Comparison of ENCODE assay signal across 24 cellular contexts in the genomic region with DNA sequence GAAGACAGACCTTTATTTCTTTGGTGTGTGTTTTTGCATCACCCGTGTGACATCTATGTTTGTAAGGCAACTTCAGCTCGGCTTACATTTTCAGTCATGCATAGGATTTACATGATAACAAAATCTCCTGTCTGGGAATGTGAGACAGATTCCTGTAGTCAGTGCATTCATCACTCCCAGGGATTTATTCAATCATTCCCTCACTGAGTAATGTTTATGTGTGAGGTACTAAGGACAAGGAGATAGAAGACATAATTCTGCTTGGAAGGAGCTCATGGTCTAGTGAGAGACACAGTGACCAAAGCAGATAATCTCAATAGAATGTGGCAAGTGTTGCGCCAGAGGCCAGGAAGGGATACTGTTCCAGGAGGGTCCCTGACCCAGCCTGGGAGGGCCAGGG. TPM values are rescaled to one million over a fixed set of nuclear protein-coding genes. Genes with fewer than 3 reads are reported as not detected.
"Had no signal": no experiment of that assay in that cellular context is flagged by ENCODE, and none has a peak within 500 bp of the region (broad histone marks: within the 10 kb centered on the region; RNA-seq: fewer than 3 reads in every experiment).

No MANE protein-coding gene starts in this region.

- H3K4me3 ChIP-seq: cardiac muscle cell, heart left ventricle, left lung, lung, neural progenitor cell, thoracic aorta, upper lobe of right lung had no signal

- FAIRE-seq: kidney had no signal

- DNase-seq: activated B cell treated with CpG ODN at 0.5 μM for 24 hours; activated CD4-positive, alpha-beta T cell treated with anti-CD3 and anti-CD28 coated beads for 4 hours; activated CD4-positive, alpha-beta T cell treated with anti-CD3 and anti-CD28 coated beads, Interleukin-2, amount 50 U/mL, for 48 hours; activated CD8-positive, alpha-beta memory T cell treated with anti-CD3 and anti-CD28 coated beads, Interleukin-2, amount 50 U/mL, for 48 hours; activated naive CD4-positive, alpha-beta T cell treated with Interleukin-2 at 50 U/mL for 16 hours; activated naive CD8-positive, alpha-beta T cell treated with anti-CD3 and anti-CD28 coated beads for 36 hours; activated T-cell treated with anti-CD3 and anti-CD28 coated beads, Interleukin-2, amount 50 U/mL, for 4 hours; amygdala; cortex of kidney; heart left ventricle; kidney; left lung; naive thymus-derived CD8-positive, alpha-beta T cell; posterior cingulate gyrus; stimulated activated CD4-positive, alpha-beta T cell treated with anti-CD3 and anti-CD28 coated beads, Interleukin-4, amount 100 ng/mL, for 24 hours; stimulated activated naive CD4-positive, alpha-beta T cell treated with Interleukin-2 at 50 U/mL for 16 hours; T-helper 9 cell; upper lobe of right lung had no signal

- ATAC-seq: activated T-cell treated with anti-CD3 and anti-CD28 coated beads, Interleukin-2, amount 50 U/mL, for 4 hours; heart left ventricle; left lung; naive thymus-derived CD8-positive, alpha-beta T cell; upper lobe of right lung had no signal

RNA-seq across cellular contexts. Expression of a gene that starts 35.2 kb away (rescaled TPM):
- total RNA-seq: activated B cell treated with CpG ODN at 0.5 μM for 24 hours; activated CD8-positive, alpha-beta memory T cell treated with anti-CD3 and anti-CD28 coated beads for 36 hours; activated naive CD8-positive, alpha-beta T cell treated with anti-CD3 and anti-CD28 coated beads for 36 hours; naive thymus-derived CD8-positive, alpha-beta T cell; T-helper 1 cell treated with Interleukin-12 subunit alpha and Interleukin-12 subunit beta and Interleukin-4 antibody, amounts not matched to agents 30 ng/mL and 1 ng/mL, for 36 hours had no signal
